17 cellular contexts compared by ENCODE assay signal in genomic region chr11:34792814-34793241, GRCh38.
A peak's percentile ranks its signal among the peaks of the same experiment; 100 is the strongest.
DNase-seq lines count a peak whose midpoint lies in the region; ATAC-seq and TF ChIP-seq lines count a peak whose summit lies in the region.
"Had no signal": no experiment of that assay in that cellular context is flagged by ENCODE, and none has a peak within 500 bp of the region (broad histone marks: within the 10 kb centered on the region; RNA-seq: fewer than 3 reads in every experiment).

No MANE protein-coding gene starts in this region.

- no peak overlapping the region for H3K4me3 ChIP-seq in body of pancreas
- no peak overlapping the region for H3K4me3 ChIP-seq in liver (ENCODE audit: low read depth in 1 of 3, low read length in 3 of 3)
- H3K4me3 ChIP-seq: smooth muscle cell had no signal

- ATAC-seq in body of pancreas = peak; percentile 85
- no peak for ATAC-seq in GM21786 (IDR thresholded peaks at IDR 0.05; ENCODE audit: unreplicated experiment)
- ATAC-seq in HG02763 (IDR thresholded peaks at IDR 0.05; ENCODE audit: unreplicated experiment) = no peak
- ATAC-seq: activated CD4-positive, alpha-beta T cell treated with anti-CD3 and anti-CD28 coated beads for 36 hours; natural killer cell; PC-3 had no signal

- H3K9me3 Mint-ChIP-seq in CD14-positive monocyte = peaks cover 8 to 20% (median 14%) of the 10 kb centered on the region in 7 donors
- H3K9me3 Mint-ChIP-seq: natural killer cell had no signal

- H3K9me3 ChIP-seq in body of pancreas (no peaks in the 10 kb centered on the region), liver (ENCODE audit: control insufficient read depth in 4 of 4, low read length in 3 of 4) (no peaks in the 10 kb centered on the region)

- TF ChIP-seq CTCF in body of pancreas (IDR thresholded peaks at IDR 0.05) (no peak), liver (IDR thresholded peaks at IDR 0.05; ENCODE audit: low read depth, low read length, missing input control) (no peak), CD14-positive monocyte (IDR thresholded peaks at IDR 0.05) (no peak)

- H3K4me1 ChIP-seq in body of pancreas (peaks cover 21% of the 10 kb centered on the region), liver (ENCODE audit: control insufficient read depth in 4 of 4, insufficient read depth in 4 of 4, low read length in 3 of 4) (peaks cover 1 to 26% (median 10%) of the 10 kb centered on the region in 4 donors)

- H3K27ac ChIP-seq in body of pancreas (peak overlapping the region in 3 of 4 donors; percentile 43 to 60 (median 58)), liver (ENCODE audit: low read depth in 1 of 2, low read length in 2 of 2) (no peak overlapping the region), substantia nigra (ENCODE audit: low read depth, low read length, poor library complexity, severe bottlenecking) (no peak overlapping the region)

- WGBS in body of pancreas, 2 donors = 38 to 42% methylated on average over 4 of the region's 4 CpGs
- 45% methylated on average over 4 of the region's 4 CpGs for WGBS in liver

- H3K9ac ChIP-seq in liver (ENCODE audit: low read depth in 1 of 2, low read length in 2 of 2) = no peak overlapping the region

- no peak for TF ChIP-seq RAD21 in liver (IDR thresholded peaks at IDR 0.05)

- H3K36me3 Mint-ChIP-seq in CD14-positive monocyte = peaks cover 0 to 4% of the 10 kb centered on the region in 2 donors
- H3K36me3 Mint-ChIP-seq: CD4-positive, CD25-positive, alpha-beta regulatory T cell; natural killer cell had no signal

- H3K36me3 ChIP-seq in body of pancreas (replicated peaks in 1 of 2; ENCODE audit: insufficient read depth in 1 of 2, low read depth in 2 of 2) (no peaks in the 10 kb centered on the region), liver (ENCODE audit: control insufficient read depth in 4 of 4, insufficient read depth in 3 of 4, low read depth in 1 of 4, low read length in 3 of 4) (no peaks in the 10 kb centered on the region)

- H3K4me3 Mint-ChIP-seq in CD14-positive monocyte = no peak overlapping the region
- H3K4me3 Mint-ChIP-seq: activated CD4-positive, alpha-beta T cell treated with anti-CD3 and anti-CD28 coated beads for 36 hours; activated T-cell treated with anti-CD3 and anti-CD28 coated beads, Interleukin-2, amount 50 U/mL, for 24 hours; CD4-positive, CD25-positive, alpha-beta regulatory T cell; dendritic cell treated with granulocyte-macrophage colony-stimulating factor and Interleukin-4, amounts not matched to agents 40 ng/mL and 50 ng/mL, for 4 days; natural killer cell; T-helper 1 cell treated with Interleukin-12 subunit alpha and Interleukin-12 subunit beta and Interleukin-4 antibody, amounts not matched to agents 30 μg/mL and 1 μg/mL, for 36 hours had no signal

- no peak overlapping the region for H3K27ac Mint-ChIP-seq in CD14-positive monocyte
- H3K27ac Mint-ChIP-seq: activated CD4-positive, alpha-beta T cell treated with anti-CD3 and anti-CD28 coated beads for 36 hours; activated T-cell treated with anti-CD3 and anti-CD28 coated beads, Interleukin-2, amount 50 U/mL, for 24 hours; CD4-positive, CD25-positive, alpha-beta regulatory T cell; natural killer cell; T-helper 1 cell treated with Interleukin-12 subunit alpha and Interleukin-12 subunit beta and Interleukin-4 antibody, amounts not matched to agents 30 μg/mL and 1 μg/mL, for 36 hours had no signal

- DNase-seq in NCI-H1105 (lab: John Stamatoyannopoulos, UW) = peak; percentile 37
- DNase-seq in body of pancreas = peak; percentile 31 to 55 (median 51)
- DNase-seq in substantia nigra (lab: John Stamatoyannopoulos, UW) = peak in 25 of 49 donors; percentile 1 to 39 (median 16)
- DNase-seq in CD14-positive monocyte (ENCODE audit: low spot score) = no peak
- DNase-seq: activated CD4-positive, alpha-beta T cell treated with anti-CD3 and anti-CD28 coated beads for 36 hours; activated T-cell treated with anti-CD3 and anti-CD28 coated beads, Interleukin-2, amount 50 U/mL, for 24 hours; CD4-positive, CD25-positive, alpha-beta regulatory T cell; kidney; natural killer cell; NCI-H345; PC-3 had no signal

- intact Hi-C loops in body of pancreas (cut with DNase I) (no loop called here), CD14-positive monocyte (cut with micrococcal nuclease) (no loop called here)

- H3K27me3 Mint-ChIP-seq in CD14-positive monocyte (ENCODE audit: low read depth in 3 of 3) = peaks cover 0 to 1% (median 0%) of the 10 kb centered on the region in 3 donors

- no peak for TF ChIP-seq POLR2A in body of pancreas (IDR thresholded peaks at IDR 0.05)

- H3K4me1 Mint-ChIP-seq in CD14-positive monocyte = peaks cover 7% of the 10 kb centered on the region
- H3K4me1 Mint-ChIP-seq: activated CD4-positive, alpha-beta T cell treated with anti-CD3 and anti-CD28 coated beads for 36 hours; CD4-positive, CD25-positive, alpha-beta regulatory T cell; natural killer cell had no signal

- no peaks in the 10 kb centered on the region for H3K27me3 ChIP-seq in body of pancreas
- H3K27me3 ChIP-seq in liver (ENCODE audit: control insufficient read depth in 4 of 4, insufficient read depth in 4 of 4, low read length in 3 of 4) = no peaks in the 10 kb centered on the region

TF ChIP-seq in liver, 16 proteins besides CTCF, POLR2A, EP300 and RAD21:
- TF ChIP-seq GABPA (IDR thresholded peaks at IDR 0.05 in 1 of 2, conservative IDR thresholded peaks at IDR 0.05 in 1 of 2) = no peak
- no peak for TF ChIP-seq ZBTB33 (IDR thresholded peaks at IDR 0.05)
- TF ChIP-seq NR2F2 (IDR thresholded peaks at IDR 0.05) = no peak
- TF ChIP-seq HNF4A (conservative IDR thresholded peaks at IDR 0.05) = peak in 1 of 2 donors; percentile 33
- TF ChIP-seq ATF3 (IDR thresholded peaks at IDR 0.05) = no peak
- peak in 1 of 2 donors; percentile 48 for TF ChIP-seq RXRA (IDR thresholded peaks at IDR 0.05)
- TF ChIP-seq FOXA2 (IDR thresholded peaks at IDR 0.05) = peak; percentile 6

Comparison
In these comparisons a context has a peak if more than half of its experiments do, and no peak if none do; other contexts are left out.
1. H3K27ac ChIP-seq: peak in body of pancreas (3 of 4); none in liver (0 of 2) and substantia nigra (single experiment).